In the genomic region with DNA sequence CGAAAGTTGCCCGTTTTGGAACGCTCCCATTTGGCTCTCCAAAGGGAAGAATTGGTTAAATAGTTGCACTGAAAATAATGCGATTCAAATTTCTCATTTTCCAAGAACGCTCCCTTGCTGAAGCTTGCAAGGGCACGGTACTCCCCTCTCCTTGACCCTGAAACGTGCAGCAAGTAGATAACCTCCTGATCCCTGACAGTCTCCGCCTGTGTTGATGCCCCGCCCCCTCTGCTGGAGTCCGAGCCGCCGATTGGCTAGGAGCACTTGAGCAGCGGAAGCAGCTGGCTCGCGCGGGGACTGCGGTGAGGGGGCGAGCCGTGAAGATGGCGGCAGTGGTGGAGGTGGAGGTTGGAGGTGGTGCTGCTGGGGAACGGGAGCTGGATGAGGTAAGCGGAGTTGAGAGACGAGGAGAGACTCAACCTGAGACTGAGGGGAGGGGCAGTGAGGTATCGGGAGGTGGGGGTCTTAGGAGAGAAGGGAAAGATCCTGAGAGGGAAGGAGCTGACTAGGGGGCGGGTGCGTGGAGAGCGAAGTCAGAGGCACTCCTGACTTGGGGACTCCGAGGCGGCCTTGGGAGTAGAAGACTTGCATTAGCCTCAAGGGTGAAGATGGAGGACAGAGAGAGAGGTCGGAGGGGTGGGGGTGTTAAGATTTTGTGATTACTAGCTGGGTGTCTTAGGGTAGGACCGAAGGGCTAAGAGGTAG, we compare ENCODE assay signal across 1 cellular context.
TF ChIP-seq lines count a peak whose summit lies in the region.

A gene (plus strand): TSS at position 308 of the 705 bp plus-strand sequence. CDS start 16 bp downstream, at position 324.

TF ChIP-seq in K562, 482 proteins besides CTCF, POLR2A, EP300 and RAD21 (continued from another document and continues in another):
- TF ChIP-seq TEAD4 (IDR thresholded peaks at IDR 0.05; ENCODE audit: low read length) (peak; percentile 43), TEAD4 (CRISPR knock-in tag; IDR thresholded peaks at IDR 0.05; ENCODE audit: borderline replicate concordance) (no peak), DACH1 (IDR thresholded peaks at IDR 0.05; ENCODE audit: partially characterized antibody) (peak; percentile 94), MIER1 (IDR thresholded peaks at IDR 0.05; ENCODE audit: low read depth) (0 out of 2 replicates have a peak, but pooled peaks have one; percentile 50), ZBTB1 (CRISPR knock-in tag; IDR thresholded peaks at IDR 0.05; ENCODE audit: borderline replicate concordance, low read depth) (no peak), TCF3 (CRISPR knock-in tag; IDR thresholded peaks at IDR 0.05) (peak; percentile 45), FOXP1 (CRISPR knock-in tag; IDR thresholded peaks at IDR 0.05) (no peak), TRIM28 (IDR thresholded peaks at IDR 0.05) (peak; percentile 27; the same call in 1 of the 2 replicates), TAF7 (tag; IDR thresholded peaks at IDR 0.05) (peak; percentile 97), NCOA1 (IDR thresholded peaks at IDR 0.05; ENCODE audit: low read depth) (peak; percentile 60; the same call in 1 of the 2 replicates), PHF8 (IDR thresholded peaks at IDR 0.05; ENCODE audit: borderline replicate concordance, low read length) (peak; percentile 89; the same call in 1 of the 2 replicates), TOE1 (IDR thresholded peaks at IDR 0.05; ENCODE audit: borderline replicate concordance) (peak; percentile 97), TOE1 (CRISPR knock-in tag; IDR thresholded peaks at IDR 0.05; ENCODE audit: borderline replicate concordance, low read depth) (no peak), ZBTB7A (IDR thresholded peaks at IDR 0.05; ENCODE audit: borderline replicate concordance, control insufficient read depth, low read depth, low read length) (peak; percentile 34; the same call in 1 of the 2 replicates), FIP1L1 (IDR thresholded peaks at IDR 0.05; ENCODE audit: low read depth, low read length, poor library complexity, severe bottlenecking) (no peak), PML (IDR thresholded peaks at IDR 0.05; ENCODE audit: low read length) (peak; percentile 70), WHSC1 (IDR thresholded peaks at IDR 0.05; ENCODE audit: low read length) (no peak), ATF7 (IDR thresholded peaks at IDR 0.05) (peak; percentile 65; the same call in 1 of the 2 replicates), ZNF134 (CRISPR knock-in tag; conservative IDR thresholded peaks at IDR 0.05) (no peak), LEF1 (IDR thresholded peaks at IDR 0.05) (peak; percentile 53; the same call in 1 of the 2 replicates), CHCHD3 (CRISPR knock-in tag; IDR thresholded peaks at IDR 0.05) (0 out of 2 replicates have a peak, but pooled peaks have one; percentile 12), GABPB2 (CRISPR knock-in tag; conservative IDR thresholded peaks at IDR 0.05) (no peak), TCF7 (IDR thresholded peaks at IDR 0.05; ENCODE audit: borderline replicate concordance) (no peak), ELF4 (CRISPR knock-in tag; IDR thresholded peaks at IDR 0.05) (peak; percentile 72; the same call in 1 of the 2 replicates), TAF9B (IDR thresholded peaks at IDR 0.05; ENCODE audit: partially characterized antibody) (peak; percentile 98), ZNF551 (CRISPR knock-in tag; IDR thresholded peaks at IDR 0.05) (no peak), MCM5 (IDR thresholded peaks at IDR 0.05; ENCODE audit: low read depth) (no peak), ZBTB17 (CRISPR knock-in tag; IDR thresholded peaks at IDR 0.05) (no peak), FOXM1 (IDR thresholded peaks at IDR 0.05; ENCODE audit: low read depth) (peak; percentile 83), FOXM1 (CRISPR knock-in tag; IDR thresholded peaks at IDR 0.05; ENCODE audit: low read depth) (no peak)
- TF ChIP-seq, protein P1, sequence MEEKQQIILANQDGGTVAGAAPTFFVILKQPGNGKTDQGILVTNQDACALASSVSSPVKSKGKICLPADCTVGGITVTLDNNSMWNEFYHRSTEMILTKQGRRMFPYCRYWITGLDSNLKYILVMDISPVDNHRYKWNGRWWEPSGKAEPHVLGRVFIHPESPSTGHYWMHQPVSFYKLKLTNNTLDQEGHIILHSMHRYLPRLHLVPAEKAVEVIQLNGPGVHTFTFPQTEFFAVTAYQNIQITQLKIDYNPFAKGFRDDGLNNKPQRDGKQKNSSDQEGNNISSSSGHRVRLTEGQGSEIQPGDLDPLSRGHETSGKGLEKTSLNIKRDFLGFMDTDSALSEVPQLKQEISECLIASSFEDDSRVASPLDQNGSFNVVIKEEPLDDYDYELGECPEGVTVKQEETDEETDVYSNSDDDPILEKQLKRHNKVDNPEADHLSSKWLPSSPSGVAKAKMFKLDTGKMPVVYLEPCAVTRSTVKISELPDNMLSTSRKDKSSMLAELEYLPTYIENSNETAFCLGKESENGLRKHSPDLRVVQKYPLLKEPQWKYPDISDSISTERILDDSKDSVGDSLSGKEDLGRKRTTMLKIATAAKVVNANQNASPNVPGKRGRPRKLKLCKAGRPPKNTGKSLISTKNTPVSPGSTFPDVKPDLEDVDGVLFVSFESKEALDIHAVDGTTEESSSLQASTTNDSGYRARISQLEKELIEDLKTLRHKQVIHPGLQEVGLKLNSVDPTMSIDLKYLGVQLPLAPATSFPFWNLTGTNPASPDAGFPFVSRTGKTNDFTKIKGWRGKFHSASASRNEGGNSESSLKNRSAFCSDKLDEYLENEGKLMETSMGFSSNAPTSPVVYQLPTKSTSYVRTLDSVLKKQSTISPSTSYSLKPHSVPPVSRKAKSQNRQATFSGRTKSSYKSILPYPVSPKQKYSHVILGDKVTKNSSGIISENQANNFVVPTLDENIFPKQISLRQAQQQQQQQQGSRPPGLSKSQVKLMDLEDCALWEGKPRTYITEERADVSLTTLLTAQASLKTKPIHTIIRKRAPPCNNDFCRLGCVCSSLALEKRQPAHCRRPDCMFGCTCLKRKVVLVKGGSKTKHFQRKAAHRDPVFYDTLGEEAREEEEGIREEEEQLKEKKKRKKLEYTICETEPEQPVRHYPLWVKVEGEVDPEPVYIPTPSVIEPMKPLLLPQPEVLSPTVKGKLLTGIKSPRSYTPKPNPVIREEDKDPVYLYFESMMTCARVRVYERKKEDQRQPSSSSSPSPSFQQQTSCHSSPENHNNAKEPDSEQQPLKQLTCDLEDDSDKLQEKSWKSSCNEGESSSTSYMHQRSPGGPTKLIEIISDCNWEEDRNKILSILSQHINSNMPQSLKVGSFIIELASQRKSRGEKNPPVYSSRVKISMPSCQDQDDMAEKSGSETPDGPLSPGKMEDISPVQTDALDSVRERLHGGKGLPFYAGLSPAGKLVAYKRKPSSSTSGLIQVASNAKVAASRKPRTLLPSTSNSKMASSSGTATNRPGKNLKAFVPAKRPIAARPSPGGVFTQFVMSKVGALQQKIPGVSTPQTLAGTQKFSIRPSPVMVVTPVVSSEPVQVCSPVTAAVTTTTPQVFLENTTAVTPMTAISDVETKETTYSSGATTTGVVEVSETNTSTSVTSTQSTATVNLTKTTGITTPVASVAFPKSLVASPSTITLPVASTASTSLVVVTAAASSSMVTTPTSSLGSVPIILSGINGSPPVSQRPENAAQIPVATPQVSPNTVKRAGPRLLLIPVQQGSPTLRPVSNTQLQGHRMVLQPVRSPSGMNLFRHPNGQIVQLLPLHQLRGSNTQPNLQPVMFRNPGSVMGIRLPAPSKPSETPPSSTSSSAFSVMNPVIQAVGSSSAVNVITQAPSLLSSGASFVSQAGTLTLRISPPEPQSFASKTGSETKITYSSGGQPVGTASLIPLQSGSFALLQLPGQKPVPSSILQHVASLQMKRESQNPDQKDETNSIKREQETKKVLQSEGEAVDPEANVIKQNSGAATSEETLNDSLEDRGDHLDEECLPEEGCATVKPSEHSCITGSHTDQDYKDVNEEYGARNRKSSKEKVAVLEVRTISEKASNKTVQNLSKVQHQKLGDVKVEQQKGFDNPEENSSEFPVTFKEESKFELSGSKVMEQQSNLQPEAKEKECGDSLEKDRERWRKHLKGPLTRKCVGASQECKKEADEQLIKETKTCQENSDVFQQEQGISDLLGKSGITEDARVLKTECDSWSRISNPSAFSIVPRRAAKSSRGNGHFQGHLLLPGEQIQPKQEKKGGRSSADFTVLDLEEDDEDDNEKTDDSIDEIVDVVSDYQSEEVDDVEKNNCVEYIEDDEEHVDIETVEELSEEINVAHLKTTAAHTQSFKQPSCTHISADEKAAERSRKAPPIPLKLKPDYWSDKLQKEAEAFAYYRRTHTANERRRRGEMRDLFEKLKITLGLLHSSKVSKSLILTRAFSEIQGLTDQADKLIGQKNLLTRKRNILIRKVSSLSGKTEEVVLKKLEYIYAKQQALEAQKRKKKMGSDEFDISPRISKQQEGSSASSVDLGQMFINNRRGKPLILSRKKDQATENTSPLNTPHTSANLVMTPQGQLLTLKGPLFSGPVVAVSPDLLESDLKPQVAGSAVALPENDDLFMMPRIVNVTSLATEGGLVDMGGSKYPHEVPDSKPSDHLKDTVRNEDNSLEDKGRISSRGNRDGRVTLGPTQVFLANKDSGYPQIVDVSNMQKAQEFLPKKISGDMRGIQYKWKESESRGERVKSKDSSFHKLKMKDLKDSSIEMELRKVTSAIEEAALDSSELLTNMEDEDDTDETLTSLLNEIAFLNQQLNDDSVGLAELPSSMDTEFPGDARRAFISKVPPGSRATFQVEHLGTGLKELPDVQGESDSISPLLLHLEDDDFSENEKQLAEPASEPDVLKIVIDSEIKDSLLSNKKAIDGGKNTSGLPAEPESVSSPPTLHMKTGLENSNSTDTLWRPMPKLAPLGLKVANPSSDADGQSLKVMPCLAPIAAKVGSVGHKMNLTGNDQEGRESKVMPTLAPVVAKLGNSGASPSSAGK (IDR thresholded peaks at IDR 0.05) = no peak
- TF ChIP-seq, protein P2, sequence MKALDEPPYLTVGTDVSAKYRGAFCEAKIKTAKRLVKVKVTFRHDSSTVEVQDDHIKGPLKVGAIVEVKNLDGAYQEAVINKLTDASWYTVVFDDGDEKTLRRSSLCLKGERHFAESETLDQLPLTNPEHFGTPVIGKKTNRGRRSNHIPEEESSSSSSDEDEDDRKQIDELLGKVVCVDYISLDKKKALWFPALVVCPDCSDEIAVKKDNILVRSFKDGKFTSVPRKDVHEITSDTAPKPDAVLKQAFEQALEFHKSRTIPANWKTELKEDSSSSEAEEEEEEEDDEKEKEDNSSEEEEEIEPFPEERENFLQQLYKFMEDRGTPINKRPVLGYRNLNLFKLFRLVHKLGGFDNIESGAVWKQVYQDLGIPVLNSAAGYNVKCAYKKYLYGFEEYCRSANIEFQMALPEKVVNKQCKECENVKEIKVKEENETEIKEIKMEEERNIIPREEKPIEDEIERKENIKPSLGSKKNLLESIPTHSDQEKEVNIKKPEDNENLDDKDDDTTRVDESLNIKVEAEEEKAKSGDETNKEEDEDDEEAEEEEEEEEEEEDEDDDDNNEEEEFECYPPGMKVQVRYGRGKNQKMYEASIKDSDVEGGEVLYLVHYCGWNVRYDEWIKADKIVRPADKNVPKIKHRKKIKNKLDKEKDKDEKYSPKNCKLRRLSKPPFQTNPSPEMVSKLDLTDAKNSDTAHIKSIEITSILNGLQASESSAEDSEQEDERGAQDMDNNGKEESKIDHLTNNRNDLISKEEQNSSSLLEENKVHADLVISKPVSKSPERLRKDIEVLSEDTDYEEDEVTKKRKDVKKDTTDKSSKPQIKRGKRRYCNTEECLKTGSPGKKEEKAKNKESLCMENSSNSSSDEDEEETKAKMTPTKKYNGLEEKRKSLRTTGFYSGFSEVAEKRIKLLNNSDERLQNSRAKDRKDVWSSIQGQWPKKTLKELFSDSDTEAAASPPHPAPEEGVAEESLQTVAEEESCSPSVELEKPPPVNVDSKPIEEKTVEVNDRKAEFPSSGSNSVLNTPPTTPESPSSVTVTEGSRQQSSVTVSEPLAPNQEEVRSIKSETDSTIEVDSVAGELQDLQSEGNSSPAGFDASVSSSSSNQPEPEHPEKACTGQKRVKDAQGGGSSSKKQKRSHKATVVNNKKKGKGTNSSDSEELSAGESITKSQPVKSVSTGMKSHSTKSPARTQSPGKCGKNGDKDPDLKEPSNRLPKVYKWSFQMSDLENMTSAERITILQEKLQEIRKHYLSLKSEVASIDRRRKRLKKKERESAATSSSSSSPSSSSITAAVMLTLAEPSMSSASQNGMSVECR (CRISPR knock-in tag; IDR thresholded peaks at IDR 0.05) = peak; percentile 92
- TF ChIP-seq, protein P3, sequence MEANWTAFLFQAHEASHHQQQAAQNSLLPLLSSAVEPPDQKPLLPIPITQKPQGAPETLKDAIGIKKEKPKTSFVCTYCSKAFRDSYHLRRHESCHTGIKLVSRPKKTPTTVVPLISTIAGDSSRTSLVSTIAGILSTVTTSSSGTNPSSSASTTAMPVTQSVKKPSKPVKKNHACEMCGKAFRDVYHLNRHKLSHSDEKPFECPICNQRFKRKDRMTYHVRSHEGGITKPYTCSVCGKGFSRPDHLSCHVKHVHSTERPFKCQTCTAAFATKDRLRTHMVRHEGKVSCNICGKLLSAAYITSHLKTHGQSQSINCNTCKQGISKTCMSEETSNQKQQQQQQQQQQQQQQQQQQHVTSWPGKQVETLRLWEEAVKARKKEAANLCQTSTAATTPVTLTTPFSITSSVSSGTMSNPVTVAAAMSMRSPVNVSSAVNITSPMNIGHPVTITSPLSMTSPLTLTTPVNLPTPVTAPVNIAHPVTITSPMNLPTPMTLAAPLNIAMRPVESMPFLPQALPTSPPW (CRISPR knock-in tag; IDR thresholded peaks at IDR 0.05) = peak; percentile 85
- TF ChIP-seq, protein P4, sequence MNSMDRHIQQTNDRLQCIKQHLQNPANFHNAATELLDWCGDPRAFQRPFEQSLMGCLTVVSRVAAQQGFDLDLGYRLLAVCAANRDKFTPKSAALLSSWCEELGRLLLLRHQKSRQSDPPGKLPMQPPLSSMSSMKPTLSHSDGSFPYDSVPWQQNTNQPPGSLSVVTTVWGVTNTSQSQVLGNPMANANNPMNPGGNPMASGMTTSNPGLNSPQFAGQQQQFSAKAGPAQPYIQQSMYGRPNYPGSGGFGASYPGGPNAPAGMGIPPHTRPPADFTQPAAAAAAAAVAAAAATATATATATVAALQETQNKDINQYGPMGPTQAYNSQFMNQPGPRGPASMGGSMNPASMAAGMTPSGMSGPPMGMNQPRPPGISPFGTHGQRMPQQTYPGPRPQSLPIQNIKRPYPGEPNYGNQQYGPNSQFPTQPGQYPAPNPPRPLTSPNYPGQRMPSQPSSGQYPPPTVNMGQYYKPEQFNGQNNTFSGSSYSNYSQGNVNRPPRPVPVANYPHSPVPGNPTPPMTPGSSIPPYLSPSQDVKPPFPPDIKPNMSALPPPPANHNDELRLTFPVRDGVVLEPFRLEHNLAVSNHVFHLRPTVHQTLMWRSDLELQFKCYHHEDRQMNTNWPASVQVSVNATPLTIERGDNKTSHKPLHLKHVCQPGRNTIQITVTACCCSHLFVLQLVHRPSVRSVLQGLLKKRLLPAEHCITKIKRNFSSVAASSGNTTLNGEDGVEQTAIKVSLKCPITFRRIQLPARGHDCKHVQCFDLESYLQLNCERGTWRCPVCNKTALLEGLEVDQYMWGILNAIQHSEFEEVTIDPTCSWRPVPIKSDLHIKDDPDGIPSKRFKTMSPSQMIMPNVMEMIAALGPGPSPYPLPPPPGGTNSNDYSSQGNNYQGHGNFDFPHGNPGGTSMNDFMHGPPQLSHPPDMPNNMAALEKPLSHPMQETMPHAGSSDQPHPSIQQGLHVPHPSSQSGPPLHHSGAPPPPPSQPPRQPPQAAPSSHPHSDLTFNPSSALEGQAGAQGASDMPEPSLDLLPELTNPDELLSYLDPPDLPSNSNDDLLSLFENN (IDR thresholded peaks at IDR 0.05; ENCODE audit: low read depth in 2 of 2, low read length in 2 of 2) = no peak
- TF ChIP-seq, protein P5, sequence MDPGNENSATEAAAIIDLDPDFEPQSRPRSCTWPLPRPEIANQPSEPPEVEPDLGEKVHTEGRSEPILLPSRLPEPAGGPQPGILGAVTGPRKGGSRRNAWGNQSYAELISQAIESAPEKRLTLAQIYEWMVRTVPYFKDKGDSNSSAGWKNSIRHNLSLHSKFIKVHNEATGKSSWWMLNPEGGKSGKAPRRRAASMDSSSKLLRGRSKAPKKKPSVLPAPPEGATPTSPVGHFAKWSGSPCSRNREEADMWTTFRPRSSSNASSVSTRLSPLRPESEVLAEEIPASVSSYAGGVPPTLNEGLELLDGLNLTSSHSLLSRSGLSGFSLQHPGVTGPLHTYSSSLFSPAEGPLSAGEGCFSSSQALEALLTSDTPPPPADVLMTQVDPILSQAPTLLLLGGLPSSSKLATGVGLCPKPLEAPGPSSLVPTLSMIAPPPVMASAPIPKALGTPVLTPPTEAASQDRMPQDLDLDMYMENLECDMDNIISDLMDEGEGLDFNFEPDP (CRISPR knock-in tag; IDR thresholded peaks at IDR 0.05) = no peak
